32 cellular contexts compared by ENCODE assay signal in genomic region chr16:13809765-13810164, GRCh38.
"Had no signal": no experiment of that assay in that cellular context is flagged by ENCODE, and none has a peak within 500 bp of the region (broad histone marks: within the 10 kb centered on the region; RNA-seq: fewer than 3 reads in every experiment).

No MANE protein-coding gene starts in this region.

- H3K27me3 ChIP-seq: adrenal gland, ascending aorta, body of pancreas, brain microvascular endothelial cell, cardiac muscle cell had no signal

- DNase-seq: activated effector memory CD4-positive, alpha-beta T cell treated with anti-CD3 and anti-CD28 coated beads, Interleukin-2, amount 50 U/mL, for 16 hours; activated effector memory CD4-positive, alpha-beta T cell treated with Interleukin-2 at 50 U/mL for 16 hours; activated gamma-delta T cell; activated gamma-delta T cell treated with Interleukin-2 at 50 U/mL for 16 hours; activated naive CD4-positive, alpha-beta T cell; activated naive CD4-positive, alpha-beta T cell treated with anti-CD3 and anti-CD28 coated beads for 36 hours; activated naive CD4-positive, alpha-beta T cell treated with anti-CD3 and anti-CD28 coated beads, Interleukin-2, amount 10 ng/mL, durations not matched to agents 7 days and 5 days; activated naive CD4-positive, alpha-beta T cell treated with anti-CD3 and anti-CD28 coated beads, Interleukin-2, amount 50 U/mL, for 16 hours; activated naive CD4-positive, alpha-beta T cell treated with Interleukin-2 at 50 U/mL for 16 hours; activated naive CD8-positive, alpha-beta T cell treated with anti-CD3 and anti-CD28 coated beads for 36 hours; activated naive CD8-positive, alpha-beta T cell treated with anti-CD3 and anti-CD28 coated beads, Interleukin-2, amount 10 ng/mL, durations not matched to agents 7 days and 5 days; activated naive CD8-positive, alpha-beta T cell treated with anti-CD3 and anti-CD28 coated beads, Interleukin-2, amount 50 U/mL, for 24 hours; activated T-cell treated with anti-CD3 and anti-CD28 coated beads, Interleukin-2, amount 50 U/mL, for 24 hours; activated T-cell treated with anti-CD3 and anti-CD28 coated beads, Interleukin-2, amount 50 U/mL, for 4 hours; activated T-cell treated with anti-CD3 and anti-CD28 coated beads, Interleukin-2, amount 50 U/mL, for 48 hours; activated T-cell treated with anti-CD3 and anti-CD28 coated beads, Interleukin-2, amount 50 U/mL, for 72 hours; adrenal gland; amniotic stem cell; amygdala; aorta; body of pancreas; brain microvascular endothelial cell; caudate nucleus; central memory CD4-positive, alpha-beta T cell; cerebellar nuclear complex had no signal

- ATAC-seq: activated naive CD4-positive, alpha-beta T cell treated with anti-CD3 and anti-CD28 coated beads, Interleukin-2, amount 50 U/mL, for 72 hours; activated naive CD8-positive, alpha-beta T cell treated with anti-CD3 and anti-CD28 coated beads, Interleukin-2, amount 50 U/mL, for 24 hours; activated T-cell treated with anti-CD3 and anti-CD28 coated beads, Interleukin-2, amount 50 U/mL, for 4 hours; activated T-cell treated with anti-CD3 and anti-CD28 coated beads, Interleukin-2, amount 50 U/mL, for 72 hours; activated T-helper 17 cell treated with anti-CD3 and anti-CD28 coated beads, Interleukin-2, amount 50 U/mL, for 72 hours; body of pancreas had no signal

- H3K27ac ChIP-seq: adrenal gland, ascending aorta, body of pancreas, brain microvascular endothelial cell, breast epithelium, cardiac muscle cell had no signal

- H3K9me3 ChIP-seq: adrenal gland, ascending aorta, body of pancreas, breast epithelium had no signal

- H3K4me1 ChIP-seq: adrenal gland, ascending aorta, body of pancreas, breast epithelium had no signal

- H3K4me3 ChIP-seq: adrenal gland, ascending aorta, body of pancreas, breast epithelium, cardiac muscle cell had no signal

- H3K36me3 ChIP-seq: adrenal gland, ascending aorta, brain microvascular endothelial cell, breast epithelium, cardiac muscle cell had no signal

- FAIRE-seq: astrocyte, bronchial epithelial cell had no signal
